Comparison of ENCODE assay signal across 22 cellular contexts in genomic region chrY:14679181-14679580, GRCh38.
"Had no signal": no experiment of that assay in that cellular context is flagged by ENCODE, and none has a peak within 500 bp of the region (broad histone marks: within the 10 kb centered on the region; RNA-seq: fewer than 3 reads in every experiment).

No MANE protein-coding gene starts in this region.

- DNase-seq: cortex of kidney; effector memory CD4-positive, alpha-beta T cell; esophagus squamous epithelium; gastrocnemius medialis; heart right ventricle; hypothalamus; kidney glomerular epithelial cell; naive thymus-derived CD4-positive, alpha-beta T cell; nephron progenitor cell; psoas muscle; retina; right lobe of liver; stimulated activated CD4-positive, alpha-beta T cell treated with anti-CD3 and anti-CD28 coated beads, Interleukin-2, amount 100 ng/mL, for 24 hours; stimulated activated CD4-positive, alpha-beta T cell treated with anti-CD3 and anti-CD28 coated beads, Interleukin-4, amount 100 ng/mL, for 4 hours; stimulated activated naive B cell treated with anti-CD40 and anti-IgM and Interleukin-4, amounts not matched to agents 10 μg/mL and 1 μg/mL and 100 μg/mL, for 72 hours; stimulated activated naive CD8-positive, alpha-beta T cell treated with anti-CD3 and anti-CD28 coated beads, Interleukin-15, amount 100 ng/mL, for 72 hours; testis; upper lobe of right lung had no signal

- H3K4me1 ChIP-seq: esophagus squamous epithelium, gastrocnemius medialis, heart right ventricle, psoas muscle, right lobe of liver, testis, tibial nerve, upper lobe of right lung, vagina had no signal

- H3K27ac ChIP-seq: epithelial cell of prostate, esophagus squamous epithelium, gastrocnemius medialis, heart right ventricle, neutrophil, psoas muscle, right lobe of liver, testis, tibial nerve, upper lobe of right lung, vagina had no signal

- H3K4me3 ChIP-seq: esophagus squamous epithelium, gastrocnemius medialis, heart right ventricle, psoas muscle, right lobe of liver, testis, tibial nerve, upper lobe of right lung, vagina had no signal

- ATAC-seq: gastrocnemius medialis; heart right ventricle; naive thymus-derived CD4-positive, alpha-beta T cell; psoas muscle; right lobe of liver; stimulated activated naive B cell treated with anti-CD40 and anti-IgM and Interleukin-4, amounts not matched to agents 10 μg/mL and 1 μg/mL and 100 μg/mL, for 72 hours; stimulated activated naive CD8-positive, alpha-beta T cell treated with anti-CD3 and anti-CD28 coated beads, Interleukin-15, amount 100 ng/mL, for 72 hours; upper lobe of right lung had no signal

- H3K9me3 ChIP-seq: esophagus squamous epithelium, gastrocnemius medialis, heart right ventricle, neutrophil, psoas muscle, right lobe of liver, testis, tibial nerve, upper lobe of right lung, vagina had no signal

- H3K27me3 ChIP-seq: esophagus squamous epithelium, gastrocnemius medialis, heart right ventricle, neutrophil, right lobe of liver, testis, tibial nerve, upper lobe of right lung, vagina had no signal

- H3K36me3 ChIP-seq: esophagus squamous epithelium, gastrocnemius medialis, heart right ventricle, neutrophil, right lobe of liver, tibial nerve, upper lobe of right lung, vagina had no signal
